ENCODE assay signal across 11 cellular contexts in the genomic region with DNA sequence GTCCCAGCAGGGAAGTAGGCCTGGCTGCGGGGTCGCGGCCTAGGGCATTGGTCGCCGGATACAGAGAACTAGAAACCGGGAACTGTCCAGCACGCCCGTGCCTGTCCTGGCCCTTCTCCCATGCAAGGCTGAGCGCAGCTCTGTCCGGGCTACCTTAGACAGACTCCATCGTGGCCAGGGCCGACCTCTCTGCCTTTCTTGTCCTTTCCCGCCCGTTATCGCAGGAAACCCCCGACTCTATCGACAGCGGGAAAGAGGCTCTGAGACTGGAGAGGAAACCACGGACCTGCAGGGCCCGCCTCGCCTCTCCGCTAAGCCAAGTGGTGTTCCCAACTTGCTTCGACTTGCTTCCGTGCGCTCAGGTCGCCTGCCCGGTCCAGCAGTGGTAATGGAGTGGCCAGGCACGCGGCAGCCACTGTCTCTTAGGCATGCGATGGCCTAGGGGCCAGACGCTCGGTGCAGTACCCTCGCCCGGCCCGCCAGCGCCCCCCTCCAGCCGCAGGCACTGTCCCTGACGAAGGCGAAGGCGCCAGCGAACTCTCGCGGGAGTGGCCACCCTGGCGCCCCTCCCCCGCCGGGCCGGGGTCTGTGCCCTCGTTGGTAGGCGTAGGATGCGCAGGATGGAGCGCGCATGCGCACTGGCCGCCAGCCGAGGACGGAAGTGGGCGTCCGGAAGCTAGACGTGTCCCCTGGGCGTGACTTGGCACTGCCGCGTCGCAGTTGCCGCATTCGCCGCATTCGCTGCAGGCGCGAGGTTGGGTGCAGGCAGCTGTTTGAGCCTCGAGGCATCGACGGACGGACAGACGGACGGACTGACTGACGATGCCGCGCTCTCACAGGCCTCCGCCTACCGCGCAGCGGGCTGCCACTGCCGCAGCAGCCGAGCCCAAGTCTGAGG. TPM values are rescaled to one million over a fixed set of nuclear protein-coding genes. Genes with fewer than 3 reads are reported as not detected.
DNase-seq lines count a peak whose midpoint lies in the region; ATAC-seq, FAIRE-seq and TF ChIP-seq lines count a peak whose summit lies in the region.
"Had no signal": no experiment of that assay in that cellular context is flagged by ENCODE, and none has a peak within 500 bp of the region (broad histone marks: within the 10 kb centered on the region; RNA-seq: fewer than 3 reads in every experiment).

No MANE protein-coding gene starts in this region.

- H3K4me1 ChIP-seq in endothelial cell of umbilical vein (ENCODE audit: control insufficient read depth, extremely low read depth, insufficient read depth, low read length) = no peaks in the 10 kb centered on the region
- no peaks in the 10 kb centered on the region for H3K4me1 ChIP-seq in right lobe of liver
- H3K4me1 ChIP-seq in tibial artery = peaks cover 0 to 7% (median 1%) of the 10 kb centered on the region in 4 donors

- no peak overlapping the region for H3K27ac ChIP-seq in endothelial cell of umbilical vein (ENCODE audit: insufficient read depth, low read depth, low read length)
- H3K27ac ChIP-seq in right lobe of liver = no peak overlapping the region
- H3K27ac ChIP-seq in tibial artery = peak overlapping the region; percentile 9 to 49
- H3K27ac ChIP-seq: BLaER1 had no signal

- H3K4me3 ChIP-seq in endothelial cell of umbilical vein (replicated peaks in 1 of 3; ENCODE audit: insufficient read depth in 1 of 3, low read depth in 1 of 3, low read length in 3 of 3) (peak overlapping the region in 1 of 3 experiments; percentile 28), right lobe of liver (peak overlapping the region in 1 of 3 donors; percentile 18), tibial artery (peak overlapping the region; percentile 37 to 51)
- H3K4me3 ChIP-seq: BLaER1 had no signal

- H3K36me3 Mint-ChIP-seq in activated CD4-positive, alpha-beta T cell treated with anti-CD3 and anti-CD28 coated beads, Interleukin-2, amount 10 ng/mL, durations not matched to agents 7 days and 5 days (ENCODE audit: low read depth) = peaks cover 5% of the 10 kb centered on the region
- H3K36me3 Mint-ChIP-seq in activated CD8-positive, alpha-beta T cell treated with anti-CD3 and anti-CD28 coated beads for 36 hours (ENCODE audit: low read depth) = peaks cover 12% of the 10 kb centered on the region

- ATAC-seq in right lobe of liver = peak; percentile 20 to 61 (median 54)
- no peak for ATAC-seq in activated CD8-positive, alpha-beta T cell treated with anti-CD3 and anti-CD28 coated beads for 36 hours

- 75% methylated on average over 42 of the region's 84 CpGs for WGBS in right lobe of liver (ENCODE audit: insufficient coverage, low coverage, low lambda C conversion rate, missing lambda C conversion rate)

- no TSS peak for BruUV-seq in endothelial cell of umbilical vein (replicated peaks; lab: Mats Ljungman, UMichigan)

- POLR2A ChIA-PET in activated CD4-positive, alpha-beta T cell treated with anti-CD3 and anti-CD28 coated beads, Interleukin-2, amount 10 ng/mL, durations not matched to agents 7 days and 5 days (lab: Charles Lee) = interaction anchor here (0.5 kb wide), 1 partner anchor 155 kb away, joined by 3 read pairs; no protein-coding TSS in a partner anchor
- POLR2A ChIA-PET in endothelial cell of umbilical vein (lab: Charles Lee) = no interaction called here
- POLR2A ChIA-PET in activated CD8-positive, alpha-beta T cell treated with anti-CD3 and anti-CD28 coated beads for 36 hours (lab: Charles Lee) = interaction anchor here (0.6 to 0.7 kb wide), 2 partner anchors 10 to 235 kb away, joined by 3 read pairs; no protein-coding TSS in a partner anchor

- no peak overlapping the region for H3K27ac Mint-ChIP-seq in activated CD4-positive, alpha-beta T cell treated with anti-CD3 and anti-CD28 coated beads, Interleukin-2, amount 10 ng/mL, durations not matched to agents 7 days and 5 days
- no peak overlapping the region for H3K27ac Mint-ChIP-seq in activated CD8-positive, alpha-beta T cell treated with anti-CD3 and anti-CD28 coated beads for 36 hours
- H3K27ac Mint-ChIP-seq: activated naive CD4-positive, alpha-beta T cell treated with anti-CD3 and anti-CD28 coated beads, Interleukin-2, amount 50 U/mL, for 24 hours; IgD-negative memory B cell had no signal

- H3K4me2 ChIP-seq in endothelial cell of umbilical vein (ENCODE audit: insufficient read depth, low read length) = no peak overlapping the region
- H3K4me2 ChIP-seq: BLaER1 had no signal

- intact Hi-C loops in endothelial cell of umbilical vein (cut with micrococcal nuclease) = no loop called here
- intact Hi-C loops in right lobe of liver (cut with DNase I) = no loop called here
- intact Hi-C loops in tibial artery (cut with DNase I; ENCODE audit: low total_unique reads) = loop anchor here (10.0 kb wide), 1 partner anchor 63 kb away; no protein-coding TSS in a partner anchor
- intact Hi-C loops in activated CD8-positive, alpha-beta T cell treated with anti-CD3 and anti-CD28 coated beads for 36 hours (cut with micrococcal nuclease) = no loop called here

- dilution Hi-C loops in endothelial cell of umbilical vein (cut with MboI; ENCODE audit: extremely low pct_ligation_motif_present, low sequenced_read_pairs) = no loop called here

- peaks cover 7% of the 10 kb centered on the region for H3K4me1 Mint-ChIP-seq in activated CD4-positive, alpha-beta T cell treated with anti-CD3 and anti-CD28 coated beads, Interleukin-2, amount 10 ng/mL, durations not matched to agents 7 days and 5 days
- no peaks in the 10 kb centered on the region for H3K4me1 Mint-ChIP-seq in activated CD8-positive, alpha-beta T cell treated with anti-CD3 and anti-CD28 coated beads for 36 hours (ENCODE audit: low read depth)

- H2AFZ ChIP-seq in endothelial cell of umbilical vein (ENCODE audit: low read depth, low read length) = no peak overlapping the region

- H3K9me3 Mint-ChIP-seq in activated CD4-positive, alpha-beta T cell treated with anti-CD3 and anti-CD28 coated beads, Interleukin-2, amount 10 ng/mL, durations not matched to agents 7 days and 5 days = no peaks in the 10 kb centered on the region
- H3K9me3 Mint-ChIP-seq in activated CD8-positive, alpha-beta T cell treated with anti-CD3 and anti-CD28 coated beads for 36 hours = no peaks in the 10 kb centered on the region
- H3K9me3 Mint-ChIP-seq: activated naive CD4-positive, alpha-beta T cell treated with anti-CD3 and anti-CD28 coated beads, Interleukin-2, amount 50 U/mL, for 24 hours had no signal

- peak; percentile 10 for DNase-seq in activated CD4-positive, alpha-beta T cell treated with anti-CD3 and anti-CD28 coated beads, Interleukin-2, amount 10 ng/mL, durations not matched to agents 7 days and 5 days
- no peak for DNase-seq in activated CD4-positive, alpha-beta T cell treated with anti-CD3 and anti-CD28 coated beads, Interleukin-2, amount 50 U/mL, for 4 hours
- peak; percentile 29 for DNase-seq in endothelial cell of umbilical vein (ENCODE audit: low read depth, low spot score)
- peak; percentile 31 to 60 (median 50) for DNase-seq in right lobe of liver
- DNase-seq in tibial artery = peak; percentile 32 to 81
- DNase-seq in NCI-H446 (lab: John Stamatoyannopoulos, UW) = no peak
- no peak for DNase-seq in activated CD8-positive, alpha-beta T cell treated with anti-CD3 and anti-CD28 coated beads for 36 hours
- DNase-seq in H4 (ENCODE audit: low spot score) = no peak

- TF ChIP-seq CTCF in endothelial cell of umbilical vein (IDR thresholded peaks at IDR 0.05; ENCODE audit: extremely low read depth in 1 of 2, insufficient read depth in 1 of 2, low read depth in 1 of 2, low read length in 2 of 2) = peak in 1 of 2 donors; percentile 20
- no peak for TF ChIP-seq CTCF in right lobe of liver (IDR thresholded peaks at IDR 0.05)
- no peak for TF ChIP-seq CTCF in tibial artery (IDR thresholded peaks at IDR 0.05)
- no peak for TF ChIP-seq CTCF in activated CD8-positive, alpha-beta T cell treated with anti-CD3 and anti-CD28 coated beads for 36 hours (IDR thresholded peaks at IDR 0.05)

- no peak overlapping the region for H3K4me3 Mint-ChIP-seq in activated CD4-positive, alpha-beta T cell treated with anti-CD3 and anti-CD28 coated beads, Interleukin-2, amount 10 ng/mL, durations not matched to agents 7 days and 5 days
- no peak overlapping the region for H3K4me3 Mint-ChIP-seq in activated CD8-positive, alpha-beta T cell treated with anti-CD3 and anti-CD28 coated beads for 36 hours
- H3K4me3 Mint-ChIP-seq: activated naive CD4-positive, alpha-beta T cell treated with anti-CD3 and anti-CD28 coated beads, Interleukin-2, amount 50 U/mL, for 24 hours had no signal

- no peaks in the 10 kb centered on the region for H3K27me3 ChIP-seq in endothelial cell of umbilical vein (ENCODE audit: control insufficient read depth in 2 of 2, insufficient read depth in 2 of 2, low read length in 2 of 2)
- no peaks in the 10 kb centered on the region for H3K27me3 ChIP-seq in right lobe of liver
- no peaks in the 10 kb centered on the region for H3K27me3 ChIP-seq in tibial artery
- H3K27me3 ChIP-seq: BLaER1 had no signal

- H3K27me3 Mint-ChIP-seq in activated CD4-positive, alpha-beta T cell treated with anti-CD3 and anti-CD28 coated beads, Interleukin-2, amount 10 ng/mL, durations not matched to agents 7 days and 5 days = no peaks in the 10 kb centered on the region
- H3K27me3 Mint-ChIP-seq in activated CD8-positive, alpha-beta T cell treated with anti-CD3 and anti-CD28 coated beads for 36 hours = no peaks in the 10 kb centered on the region
- H3K27me3 Mint-ChIP-seq: activated naive CD4-positive, alpha-beta T cell treated with anti-CD3 and anti-CD28 coated beads, Interleukin-2, amount 50 U/mL, for 24 hours; IgD-negative memory B cell had no signal

- H3K9ac ChIP-seq in endothelial cell of umbilical vein (replicated peaks; ENCODE audit: extremely low read depth, insufficient read depth, low read length) = no peak overlapping the region
- H3K9ac ChIP-seq: BLaER1 had no signal

- no peaks in the 10 kb centered on the region for H3K9me1 ChIP-seq in endothelial cell of umbilical vein (replicated peaks; ENCODE audit: control insufficient read depth, extremely low read depth, insufficient read depth, low read length)

- no peaks in the 10 kb centered on the region for H3K9me3 ChIP-seq in endothelial cell of umbilical vein (replicated peaks; ENCODE audit: control insufficient read depth, insufficient read depth, low read length)
- no peaks in the 10 kb centered on the region for H3K9me3 ChIP-seq in right lobe of liver
- no peaks in the 10 kb centered on the region for H3K9me3 ChIP-seq in tibial artery

- H3K36me3 ChIP-seq in endothelial cell of umbilical vein (ENCODE audit: control insufficient read depth in 2 of 2, extremely low read depth in 1 of 2, insufficient read depth in 2 of 2, low read length in 2 of 2) = peaks cover 0 to 2% of the 10 kb centered on the region in 2 experiments
- no peaks in the 10 kb centered on the region for H3K36me3 ChIP-seq in right lobe of liver
- peaks cover 11 to 38% (median 38%) of the 10 kb centered on the region in 3 donors for H3K36me3 ChIP-seq in tibial artery

- H4K20me1 ChIP-seq in endothelial cell of umbilical vein (replicated peaks; ENCODE audit: control insufficient read depth, extremely low read depth, insufficient read depth, low read length) = no peaks in the 10 kb centered on the region
- H4K20me1 ChIP-seq: BLaER1 had no signal

- FAIRE-seq in endothelial cell of umbilical vein (lab: Jason Lieb, UNC) = no peak

- H3K79me2 ChIP-seq in endothelial cell of umbilical vein (ENCODE audit: control insufficient read depth, insufficient read depth, low read length) = no peaks in the 10 kb centered on the region

- CTCF ChIA-PET in activated CD4-positive, alpha-beta T cell treated with anti-CD3 and anti-CD28 coated beads, Interleukin-2, amount 10 ng/mL, durations not matched to agents 7 days and 5 days (lab: Charles Lee) = interaction anchor here (0.6 kb wide), 1 partner anchor 68 kb away, joined by 3 read pairs; no protein-coding TSS in a partner anchor
- CTCF ChIA-PET in endothelial cell of umbilical vein (lab: Charles Lee) = interaction anchor here (0.9 kb wide), 2 partner anchors 41 to 67 kb away, joined by 3 to 9 read pairs; no protein-coding TSS in a partner anchor
- CTCF ChIA-PET in activated CD8-positive, alpha-beta T cell treated with anti-CD3 and anti-CD28 coated beads for 36 hours (lab: Charles Lee) = no interaction called here

- TF ChIP-seq POLR2A in endothelial cell of umbilical vein (IDR thresholded peaks at IDR 0.05; ENCODE audit: low read depth, low read length) = no peak
- TF ChIP-seq POLR2A in right lobe of liver (IDR thresholded peaks at IDR 0.05) = no peak

RNA-seq across cellular contexts. Expression of gene MCMBP, which starts 54.4 kb away (rescaled TPM):
- total RNA-seq in activated CD4-positive, alpha-beta T cell treated with anti-CD3 and anti-CD28 coated beads, Interleukin-2, amount 10 ng/mL, durations not matched to agents 7 days and 5 days = 10 to 100 TPM; 79.6 to 85.8 TPM
- total RNA-seq in endothelial cell of umbilical vein (61.9 and 62.5 TPM in 2 replicates), right lobe of liver (10 to 100 TPM; 15.0 to 25.6 (median 19.5) TPM)
- polyA plus RNA-seq in endothelial cell of umbilical vein = 41.8 and 44.8 TPM in 2 replicates
- polyA plus RNA-seq in endothelial cell of umbilical vein (2011; cell fraction: cytosol; rRNA removed) = 54.3 and 58.8 TPM in 2 replicates
- 39.2 and 48.3 TPM in 2 replicates for polyA plus RNA-seq in endothelial cell of umbilical vein (2011; cell fraction: nucleus; rRNA removed)
- polyA plus RNA-seq in endothelial cell of umbilical vein (2012) = 56.9 and 73.0 TPM in 2 replicates
- polyA minus RNA-seq in endothelial cell of umbilical vein = 54.7 and 55.7 TPM in 2 replicates
- 59.5 TPM for polyA minus RNA-seq in endothelial cell of umbilical vein (2011; cell fraction: cytosol; rRNA and poly(A)+ RNA removed)
- 22.3 and 36.1 TPM in 2 replicates for polyA minus RNA-seq in endothelial cell of umbilical vein (2011; cell fraction: nucleus; rRNA and poly(A)+ RNA removed)
- total RNA-seq in activated CD8-positive, alpha-beta T cell treated with anti-CD3 and anti-CD28 coated beads for 36 hours = 10 to 100 TPM; 86.2 to 90.5 TPM
- 68.7 and 77.3 TPM in 2 replicates for total RNA-seq in H4 (2014; rRNA removed; shearing (Covaris generic))

Comparison
In these comparisons a context has a peak if more than half of its experiments do, and no peak if none do; other contexts are left out.
1. DNase-seq: peak in activated CD4-positive, alpha-beta T cell treated with anti-CD3 and anti-CD28 coated beads, Interleukin-2, amount 10 ng/mL, durations not matched to agents 7 days and 5 days (single experiment), endothelial cell of umbilical vein (single experiment), right lobe of liver (3 of 3) and tibial artery (2 of 2); none in activated CD4-positive, alpha-beta T cell treated with anti-CD3 and anti-CD28 coated beads, Interleukin-2, amount 50 U/mL, for 4 hours (0 of 2), NCI-H446 (0 of 2), activated CD8-positive, alpha-beta T cell treated with anti-CD3 and anti-CD28 coated beads for 36 hours (single experiment) and H4 (single experiment).
2. H3K27ac ChIP-seq: peak in tibial artery (2 of 2); none in endothelial cell of umbilical vein (single experiment) and right lobe of liver (0 of 3).